In the genomic region with DNA sequence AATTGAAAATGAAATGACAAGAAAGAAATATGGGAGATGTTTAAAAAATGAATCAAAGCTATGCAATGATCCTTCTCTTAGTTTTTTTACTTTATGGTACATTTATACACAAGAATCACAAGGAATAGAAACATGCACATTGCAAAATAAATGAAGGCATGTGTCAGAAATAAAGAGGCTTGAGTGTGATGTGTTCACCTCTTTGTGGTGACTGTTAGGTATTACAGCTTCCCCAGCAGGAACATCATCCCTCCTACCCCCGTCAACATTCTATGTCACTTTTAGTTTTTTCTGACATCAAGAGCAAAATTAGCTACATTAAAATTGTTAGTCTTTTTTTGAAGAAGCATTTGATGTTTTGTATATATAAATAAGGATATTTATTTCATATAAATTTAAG, we compare ENCODE assay signal across 8 cellular contexts.
DNase-seq lines count a peak whose midpoint lies in the region; ATAC-seq and TF ChIP-seq lines count a peak whose summit lies in the region.

No MANE protein-coding gene starts in this region.

- DNase-seq in adipocyte (ENCODE audit: low read depth): peak; percentile 71
- DNase-seq in kidney tubule cell (ENCODE audit: low spot score): peak; percentile 52
- DNase-seq in foreskin melanocyte: no peak
- DNase-seq in NCI-H226: no peak

- ATAC-seq in HG02943 (IDR thresholded peaks at IDR 0.05; ENCODE audit: low read depth, unreplicated experiment): peak; percentile 52
- ATAC-seq in GM18505 (IDR thresholded peaks at IDR 0.05; ENCODE audit: unreplicated experiment): no peak
- no peak for ATAC-seq in GM19324 (IDR thresholded peaks at IDR 0.05; ENCODE audit: low FRiP score, unreplicated experiment)

- no peaks in the 10 kb centered on the region for H4K20me1 ChIP-seq in DOHH2 (ENCODE audit: control insufficient read depth, insufficient read depth, low read depth, low read length)

- TF ChIP-seq CTCF in DOHH2 (IDR thresholded peaks at IDR 0.05; ENCODE audit: low read depth, low read length, poor library complexity, severe bottlenecking): peak; percentile 36

- no peak overlapping the region for H3K27ac ChIP-seq in DOHH2 (ENCODE audit: low read depth, low read length)

- no peak overlapping the region for H3K4me3 ChIP-seq in DOHH2 (ENCODE audit: low read length)
- H3K4me3 ChIP-seq in adipocyte (ENCODE audit: low read length): no peak overlapping the region

- no peaks in the 10 kb centered on the region for H3K36me3 ChIP-seq in DOHH2 (ENCODE audit: control insufficient read depth, low read length)
- no peaks in the 10 kb centered on the region for H3K36me3 ChIP-seq in adipocyte (ENCODE audit: control insufficient read depth, insufficient read depth, low read length, severe bottlenecking)

- H3K4me2 ChIP-seq in DOHH2 (ENCODE audit: low read length): no peak overlapping the region

- H3K27me3 ChIP-seq in DOHH2 (ENCODE audit: control insufficient read depth, low read length) (0 out of 2 replicates have a peak, but pooled peaks cover 3% of the 10 kb centered on the region), adipocyte (replicated peaks; ENCODE audit: control insufficient read depth, insufficient read depth, low read length) (no peaks in the 10 kb centered on the region)

- no peak overlapping the region for H3K9ac ChIP-seq in adipocyte (ENCODE audit: low read length)

- H3K4me1 ChIP-seq in DOHH2 (ENCODE audit: control insufficient read depth, low read length) (no peaks in the 10 kb centered on the region), adipocyte (ENCODE audit: control insufficient read depth, insufficient read depth, low read length) (peaks cover 24% of the 10 kb centered on the region)

- H3K9me3 ChIP-seq in DOHH2 (ENCODE audit: control insufficient read depth, insufficient read depth, low read length) (no peaks in the 10 kb centered on the region), adipocyte (ENCODE audit: control insufficient read depth, low read length) (no peaks in the 10 kb centered on the region)

- no peaks in the 10 kb centered on the region for H3K9me2 ChIP-seq in DOHH2 (replicated peaks; ENCODE audit: control insufficient read depth, low read length)

- TF ChIP-seq POLR2A in GM18505 (IDR thresholded peaks at IDR 0.05; ENCODE audit: borderline replicate concordance, extremely low read depth, insufficient read depth, insufficient read length): no peak

- no peaks in the 10 kb centered on the region for H3K79me2 ChIP-seq in DOHH2 (ENCODE audit: control insufficient read depth, low read length)

- H3F3A ChIP-seq in DOHH2 (ENCODE audit: control insufficient read depth, insufficient read depth): no peaks in the 10 kb centered on the region

Comparison
In these comparisons a context has a peak if more than half of its experiments do, and no peak if none do; other contexts are left out.
1. DNase-seq: peak in adipocyte (single experiment) and kidney tubule cell (single experiment); none in foreskin melanocyte (single experiment) and NCI-H226 (single experiment).